15 cellular contexts compared by ENCODE assay signal in the genomic region with DNA sequence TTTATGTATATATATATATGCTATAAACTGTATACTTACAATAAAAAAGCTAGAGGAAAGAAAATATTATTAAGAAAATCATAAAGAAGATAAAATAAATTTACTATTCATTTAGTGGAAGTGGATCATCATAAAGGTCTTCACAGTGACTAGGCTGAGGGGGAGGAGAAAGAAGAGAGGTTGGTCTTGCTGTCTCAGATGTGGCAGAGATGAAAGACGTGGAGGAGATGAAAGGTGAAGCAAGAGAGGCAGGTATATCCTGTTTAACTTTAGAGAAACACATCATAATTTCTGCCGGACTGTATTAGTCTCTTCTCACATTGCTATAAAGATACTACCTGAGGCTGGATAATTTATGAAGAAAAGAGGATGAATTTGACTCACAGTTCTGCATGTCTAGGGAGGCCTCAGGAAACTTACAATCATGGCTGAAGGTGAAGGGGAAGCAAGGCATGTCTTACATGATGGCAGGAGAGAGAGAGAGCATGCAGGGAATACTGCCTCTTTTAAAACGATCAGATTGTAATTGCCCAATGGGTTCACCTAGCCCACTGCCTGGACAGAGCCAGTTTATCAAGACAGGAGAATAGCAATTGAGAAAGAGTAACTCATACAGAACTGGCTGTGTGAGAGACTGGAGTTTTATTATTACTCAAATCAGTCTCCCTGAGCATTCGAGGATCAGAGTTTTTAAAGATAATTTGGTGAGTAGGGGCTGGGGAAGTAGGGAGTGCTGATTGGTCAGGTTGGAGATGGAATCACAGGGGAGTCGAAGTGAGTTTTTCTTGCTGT. TPM values are rescaled to one million over a fixed set of nuclear protein-coding genes. Genes with fewer than 3 reads are reported as not detected.
DNase-seq lines count a peak whose midpoint lies in the region; ATAC-seq and TF ChIP-seq lines count a peak whose summit lies in the region.
"Had no signal": no experiment of that assay in that cellular context is flagged by ENCODE, and none has a peak within 500 bp of the region (broad histone marks: within the 10 kb centered on the region; RNA-seq: fewer than 3 reads in every experiment).

No MANE protein-coding gene starts in this region.

- H3K4me3 Mint-ChIP-seq in activated CD4-positive, alpha-beta T cell treated with anti-CD3 and anti-CD28 coated beads, Interleukin-2, amount 10 ng/mL, durations not matched to agents 7 days and 5 days = peak overlapping the region; percentile 40
- H3K4me3 Mint-ChIP-seq in stimulated activated naive CD8-positive, alpha-beta T cell treated with anti-CD3 and anti-CD28 coated beads, Interleukin-15, amount 100 ng/mL, for 72 hours = peak overlapping the region; percentile 38 to 65
- peak overlapping the region; percentile 58 for H3K4me3 Mint-ChIP-seq in activated naive CD8-positive, alpha-beta T cell treated with anti-CD3 and anti-CD28 coated beads, Interleukin-2, amount 10 ng/mL, durations not matched to agents 7 days and 5 days
- no peak overlapping the region for H3K4me3 Mint-ChIP-seq in nephron progenitor cell

- peaks cover 2% of the 10 kb centered on the region for H3K36me3 Mint-ChIP-seq in activated CD4-positive, alpha-beta T cell treated with anti-CD3 and anti-CD28 coated beads, Interleukin-2, amount 10 ng/mL, durations not matched to agents 7 days and 5 days (ENCODE audit: low read depth)
- H3K36me3 Mint-ChIP-seq in activated naive CD8-positive, alpha-beta T cell treated with anti-CD3 and anti-CD28 coated beads, Interleukin-2, amount 10 ng/mL, durations not matched to agents 7 days and 5 days = no peaks in the 10 kb centered on the region
- H3K36me3 Mint-ChIP-seq in nephron progenitor cell (ENCODE audit: low read depth) = no peaks in the 10 kb centered on the region

- intact Hi-C loops in mammary epithelial cell (cut with micrococcal nuclease) = no loop called here

- 40% methylated on average over 5 of the region's 5 CpGs for WGBS in mammary epithelial cell (ENCODE audit: low coverage, missing lambda C conversion rate)

- no peaks in the 10 kb centered on the region for H3K79me2 ChIP-seq in mammary epithelial cell (ENCODE audit: insufficient read depth, low read length)

- dilution Hi-C loops in mammary epithelial cell (cut with HindIII; ENCODE audit: low sequenced_read_pairs) = no loop called here

- in situ Hi-C loops in mammary epithelial cell (cut with MboI; ENCODE audit: low sequenced_read_pairs in 2 of 2) = no loop called here

- H3K4me1 Mint-ChIP-seq in activated CD4-positive, alpha-beta T cell treated with anti-CD3 and anti-CD28 coated beads, Interleukin-2, amount 10 ng/mL, durations not matched to agents 7 days and 5 days = peaks cover 30% of the 10 kb centered on the region
- peaks cover 23% of the 10 kb centered on the region for H3K4me1 Mint-ChIP-seq in stimulated activated naive CD8-positive, alpha-beta T cell treated with anti-CD3 and anti-CD28 coated beads, Interleukin-15, amount 100 ng/mL, for 72 hours
- H3K4me1 Mint-ChIP-seq in activated naive CD8-positive, alpha-beta T cell treated with anti-CD3 and anti-CD28 coated beads, Interleukin-2, amount 10 ng/mL, durations not matched to agents 7 days and 5 days = peaks cover 14% of the 10 kb centered on the region
- H3K4me1 Mint-ChIP-seq in nephron progenitor cell = no peaks in the 10 kb centered on the region

- CTCF ChIA-PET in activated CD4-positive, alpha-beta T cell treated with anti-CD3 and anti-CD28 coated beads, Interleukin-2, amount 10 ng/mL, durations not matched to agents 7 days and 5 days (lab: Charles Lee) = no interaction called here
- CTCF ChIA-PET in mammary epithelial cell (lab: Charles Lee; ENCODE audit: low non-redundant PET) = no interaction called here

- H3K27ac ChIP-seq in mammary epithelial cell (ENCODE audit: insufficient read depth, low read depth, low read length) = no peak overlapping the region

- POLR2A ChIA-PET in activated CD4-positive, alpha-beta T cell treated with anti-CD3 and anti-CD28 coated beads, Interleukin-2, amount 10 ng/mL, durations not matched to agents 7 days and 5 days (lab: Charles Lee) = no interaction called here
- POLR2A ChIA-PET in activated naive CD8-positive, alpha-beta T cell treated with anti-CD3 and anti-CD28 coated beads, Interleukin-2, amount 10 ng/mL, durations not matched to agents 7 days and 5 days (lab: Charles Lee) = no interaction called here

- no TSS peak for BruUV-seq in mammary epithelial cell (replicated peaks; lab: Mats Ljungman, UMichigan)

- no peaks in the 10 kb centered on the region for H3K36me3 ChIP-seq in mammary epithelial cell (ENCODE audit: insufficient read depth, low read length)

- peaks cover 4% of the 10 kb centered on the region for H3K9me3 Mint-ChIP-seq in activated CD4-positive, alpha-beta T cell treated with anti-CD3 and anti-CD28 coated beads, Interleukin-2, amount 10 ng/mL, durations not matched to agents 7 days and 5 days
- no peaks in the 10 kb centered on the region for H3K9me3 Mint-ChIP-seq in stimulated activated naive CD8-positive, alpha-beta T cell treated with anti-CD3 and anti-CD28 coated beads, Interleukin-15, amount 100 ng/mL, for 72 hours
- H3K9me3 Mint-ChIP-seq in activated naive CD8-positive, alpha-beta T cell treated with anti-CD3 and anti-CD28 coated beads, Interleukin-2, amount 10 ng/mL, durations not matched to agents 7 days and 5 days = peaks cover 3% of the 10 kb centered on the region
- peaks cover 70% of the 10 kb centered on the region for H3K9me3 Mint-ChIP-seq in nephron progenitor cell

- no peaks in the 10 kb centered on the region for H3K27me3 ChIP-seq in mammary epithelial cell (ENCODE audit: insufficient read depth, low read length)

- H2AFZ ChIP-seq in mammary epithelial cell (ENCODE audit: low read depth, low read length) = no peak overlapping the region

- peak overlapping the region; percentile 76 for H3K27ac Mint-ChIP-seq in activated CD4-positive, alpha-beta T cell treated with anti-CD3 and anti-CD28 coated beads, Interleukin-2, amount 10 ng/mL, durations not matched to agents 7 days and 5 days
- peak overlapping the region in 1 of 2 donors; percentile 9 for H3K27ac Mint-ChIP-seq in stimulated activated naive CD8-positive, alpha-beta T cell treated with anti-CD3 and anti-CD28 coated beads, Interleukin-15, amount 100 ng/mL, for 72 hours
- H3K27ac Mint-ChIP-seq in activated naive CD8-positive, alpha-beta T cell treated with anti-CD3 and anti-CD28 coated beads, Interleukin-2, amount 10 ng/mL, durations not matched to agents 7 days and 5 days = peak overlapping the region; percentile 77
- H3K27ac Mint-ChIP-seq in nephron progenitor cell = no peak overlapping the region

- ATAC-seq in stimulated activated naive CD8-positive, alpha-beta T cell treated with anti-CD3 and anti-CD28 coated beads, Interleukin-15, amount 100 ng/mL, for 72 hours = peak; percentile 72
- no peak for ATAC-seq in stimulated activated naive CD8-positive, alpha-beta T cell treated with anti-CD3 and anti-CD28 coated beads, Interleukin-15, Interleukin-2, amounts not matched to agents 100 U/mL and 50 U/mL, for 24 hours
- ATAC-seq in activated naive CD8-positive, alpha-beta T cell treated with anti-CD3 and anti-CD28 coated beads, Interleukin-2, amount 10 ng/mL, durations not matched to agents 7 days and 5 days (ENCODE audit: low read depth) = peak; percentile 79
- ATAC-seq: PC-3 had no signal

- no peaks in the 10 kb centered on the region for H3K4me1 ChIP-seq in mammary epithelial cell (ENCODE audit: insufficient read depth, low read length)

- no peaks in the 10 kb centered on the region for H3K9me3 ChIP-seq in mammary epithelial cell (replicated peaks; ENCODE audit: insufficient read depth, low read length)

- DNase-seq in activated CD4-positive, alpha-beta T cell treated with anti-CD3 and anti-CD28 coated beads, Interleukin-2, amount 10 ng/mL, durations not matched to agents 7 days and 5 days = peak; percentile 32
- no peak for DNase-seq in activated CD4-positive, alpha-beta T cell treated with anti-CD3 and anti-CD28 coated beads for 48 hours
- no peak for DNase-seq in stimulated activated naive CD8-positive, alpha-beta T cell treated with anti-CD3 and anti-CD28 coated beads, Interleukin-15, amount 100 ng/mL, for 72 hours
- DNase-seq in stimulated activated naive CD8-positive, alpha-beta T cell treated with anti-CD3 and anti-CD28 coated beads, Interleukin-15, Interleukin-2, amounts not matched to agents 100 U/mL and 50 U/mL, for 24 hours = no peak
- no peak for DNase-seq in activated naive CD8-positive, alpha-beta T cell treated with anti-CD3 and anti-CD28 coated beads, Interleukin-2, amount 10 ng/mL, durations not matched to agents 7 days and 5 days
- DNase-seq in nephron progenitor cell (no peak), mammary epithelial cell (no peak), NCI-H2107 (lab: John Stamatoyannopoulos, UW) (no peak)
- DNase-seq: C1 segment of cervical spinal cord, Calu3, KG1, NCI-H1092, NCI-H1694, NCI-H69, PC-3 had no signal

- H3K9ac ChIP-seq in mammary epithelial cell (ENCODE audit: insufficient read depth, low read length) = no peak overlapping the region

- H3K4me2 ChIP-seq in mammary epithelial cell (ENCODE audit: insufficient read depth, low read depth, low read length) = no peak overlapping the region

- no peaks in the 10 kb centered on the region for H4K20me1 ChIP-seq in mammary epithelial cell (ENCODE audit: insufficient read depth, low read length)

- no peak overlapping the region for H3K4me3 ChIP-seq in mammary epithelial cell (replicated peaks in 1 of 3; ENCODE audit: insufficient read depth in 1 of 3, low read depth in 2 of 3, low read length in 3 of 3)

- H3K27me3 Mint-ChIP-seq in activated CD4-positive, alpha-beta T cell treated with anti-CD3 and anti-CD28 coated beads, Interleukin-2, amount 10 ng/mL, durations not matched to agents 7 days and 5 days = no peaks in the 10 kb centered on the region
- no peaks in the 10 kb centered on the region for H3K27me3 Mint-ChIP-seq in stimulated activated naive CD8-positive, alpha-beta T cell treated with anti-CD3 and anti-CD28 coated beads, Interleukin-15, amount 100 ng/mL, for 72 hours
- H3K27me3 Mint-ChIP-seq in activated naive CD8-positive, alpha-beta T cell treated with anti-CD3 and anti-CD28 coated beads, Interleukin-2, amount 10 ng/mL, durations not matched to agents 7 days and 5 days = no peaks in the 10 kb centered on the region
- no peaks in the 10 kb centered on the region for H3K27me3 Mint-ChIP-seq in nephron progenitor cell (ENCODE audit: low read depth, poor library complexity)

- TF ChIP-seq CTCF in nephron progenitor cell (IDR thresholded peaks at IDR 0.05) (no peak), mammary epithelial cell (conservative IDR thresholded peaks at IDR 0.05 in 1 of 2, IDR thresholded peaks at IDR 0.05 in 1 of 2; ENCODE audit: extremely low read depth in 1 of 2, insufficient read depth in 1 of 2, low read depth in 1 of 2, low read length in 2 of 2) (no peak)

RNA-seq across cellular contexts. Expression of gene RRAGB, which starts 22.1 kb away (rescaled TPM):
- 1 to 10 TPM; 6.6 to 7.3 TPM for total RNA-seq in activated CD4-positive, alpha-beta T cell treated with anti-CD3 and anti-CD28 coated beads, Interleukin-2, amount 10 ng/mL, durations not matched to agents 7 days and 5 days
- 10 to 100 TPM; 10.5 to 13.3 TPM for total RNA-seq in activated naive CD8-positive, alpha-beta T cell treated with anti-CD3 and anti-CD28 coated beads, Interleukin-2, amount 10 ng/mL, durations not matched to agents 7 days and 5 days
- 10 to 100 TPM in 1 of 2 donors, 1 to 10 TPM in 1; 5.8 to 16.3 TPM for total RNA-seq in mammary epithelial cell
- 5.7 TPM for polyA plus RNA-seq in mammary epithelial cell
- polyA minus RNA-seq in mammary epithelial cell = 4.6 TPM
